Comparison of ENCODE assay signal across 17 cellular contexts in the genomic region with DNA sequence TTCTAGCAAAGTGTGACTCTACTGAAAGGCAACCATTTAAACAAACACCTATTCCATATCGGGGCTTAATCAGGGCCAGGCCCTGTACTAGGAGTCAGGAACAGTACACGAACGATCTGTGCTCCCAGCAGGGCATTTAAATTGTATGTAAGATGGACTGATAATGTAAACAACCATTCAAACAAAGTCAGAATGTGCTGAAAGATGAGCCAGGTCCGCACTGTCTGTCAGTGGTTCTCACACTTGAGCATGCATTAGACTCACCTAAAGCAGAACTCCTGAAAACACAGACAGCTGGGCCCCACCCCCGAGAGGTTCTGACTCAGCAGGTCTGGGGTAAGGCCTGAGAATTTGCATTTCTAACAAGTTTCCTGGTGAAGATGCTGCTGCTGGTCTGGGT.
"Had no signal": no experiment of that assay in that cellular context is flagged by ENCODE, and none has a peak within 500 bp of the region (broad histone marks: within the 10 kb centered on the region; RNA-seq: fewer than 3 reads in every experiment).

No MANE protein-coding gene starts in this region.

- FAIRE-seq: endothelial cell of umbilical vein, TTC549 had no signal

- DNase-seq: activated CD4-positive, alpha-beta T cell treated with anti-CD3 and anti-CD28 coated beads, Interleukin-2, amount 50 U/mL, for 1 hour; activated CD4-positive, CD25-positive, alpha-beta regulatory T cell; activated CD8-positive, alpha-beta memory T cell treated with anti-CD3 and anti-CD28 coated beads for 24 hours; activated gamma-delta T cell treated with Interleukin-2 at 50 U/mL for 16 hours; activated naive CD8-positive, alpha-beta T cell treated with anti-CD3 and anti-CD28 coated beads, Interleukin-2, amount 10 ng/mL, durations not matched to agents 7 days and 5 days; brain microvascular endothelial cell; effector CD8-positive, alpha-beta T cell; foreskin fibroblast; hippocampal formation; left ventricle myocardium superior; natural killer cell; retina; tibial artery had no signal

- H3K4me3 Mint-ChIP-seq: activated naive CD8-positive, alpha-beta T cell treated with anti-CD3 and anti-CD28 coated beads, Interleukin-2, amount 10 ng/mL, durations not matched to agents 7 days and 5 days; memory B cell; natural killer cell; stimulated activated memory B cell treated with anti-CD40 and anti-IgM and Interleukin-4, amounts not matched to agents 10 μg/mL and 1 μg/mL and 100 μg/mL, for 72 hours had no signal

- H3K36me3 Mint-ChIP-seq: activated naive CD8-positive, alpha-beta T cell treated with anti-CD3 and anti-CD28 coated beads, Interleukin-2, amount 10 ng/mL, durations not matched to agents 7 days and 5 days; natural killer cell; stimulated activated memory B cell treated with anti-CD40 and anti-IgM and Interleukin-4, amounts not matched to agents 10 μg/mL and 1 μg/mL and 100 μg/mL, for 72 hours had no signal

- H3K27ac Mint-ChIP-seq: activated naive CD8-positive, alpha-beta T cell treated with anti-CD3 and anti-CD28 coated beads, Interleukin-2, amount 10 ng/mL, durations not matched to agents 7 days and 5 days; memory B cell; natural killer cell; stimulated activated memory B cell treated with anti-CD40 and anti-IgM and Interleukin-4, amounts not matched to agents 10 μg/mL and 1 μg/mL and 100 μg/mL, for 72 hours had no signal

- H3K4me1 Mint-ChIP-seq: activated naive CD8-positive, alpha-beta T cell treated with anti-CD3 and anti-CD28 coated beads, Interleukin-2, amount 10 ng/mL, durations not matched to agents 7 days and 5 days; memory B cell; natural killer cell; stimulated activated memory B cell treated with anti-CD40 and anti-IgM and Interleukin-4, amounts not matched to agents 10 μg/mL and 1 μg/mL and 100 μg/mL, for 72 hours had no signal

- ATAC-seq: left ventricle myocardium superior; natural killer cell; stimulated activated memory B cell treated with anti-CD40 and anti-IgM and Interleukin-4, amounts not matched to agents 10 μg/mL and 1 μg/mL and 100 μg/mL, for 72 hours had no signal
